8 cellular contexts compared by ENCODE assay signal in genomic region chr2:226835796-226836547, GRCh38. TPM values are rescaled to one million over a fixed set of nuclear protein-coding genes. Genes with fewer than 3 reads are reported as not detected.
A peak's percentile ranks its signal among the peaks of the same experiment; 100 is the strongest.
DNase-seq lines count a peak whose midpoint lies in the region; ATAC-seq and TF ChIP-seq lines count a peak whose summit lies in the region.

Gene RHBDD1 (plus strand): TSS chr2:226836054. CDS start chr2:226864694, 28,640 bp downstream.

- H3K4me3 Mint-ChIP-seq in T-cell (peak within 1 kb of the TSS; percentile 86 to 99 (median 96)), type B pancreatic cell (peak within 1 kb of the TSS; percentile 97)

- peak within 1 kb of the TSS; percentile 97 for H3K4me3 ChIP-seq in GM12864 (ENCODE audit: low read depth, low read length)

- TF ChIP-seq CTCF in GM12864 (IDR thresholded peaks at IDR 0.05; ENCODE audit: low read depth, low read length, missing control alignments) = no peak
- no peak for TF ChIP-seq CTCF in type B pancreatic cell (conservative IDR thresholded peaks at IDR 0.05)

- H3K27ac Mint-ChIP-seq in T-cell (peak within 1 kb of the TSS; percentile 99 to 100), type B pancreatic cell (peak within 1 kb of the TSS; percentile 98)

- DNase-seq in GM12864 (ENCODE audit: low read depth) = peak; percentile 94
- peak; percentile 75 for DNase-seq in NCI-H128 (lab: John Stamatoyannopoulos, UW; ENCODE audit: unreplicated experiment)
- DNase-seq in T-cell = peak; percentile 90 to 95 (median 93)
- DNase-seq in cardiac septum (ENCODE audit: low spot score) = peak; percentile 96
- DNase-seq in pons (ENCODE audit: low spot score) = peak; percentile 92
- peak; percentile 95 for DNase-seq in type B pancreatic cell (ENCODE audit: extremely low spot score, unreplicated experiment)

- POLR2A ChIA-PET in T-cell (lab: Charles Lee) = interaction anchor here (0.5 to 1.5 kb wide), 7 partner anchors 33 to 1909 kb away, joined by 3 to 5 read pairs (median 3); no protein-coding TSS in a partner anchor

- CTCF ChIA-PET in T-cell (lab: Charles Lee) = interaction anchor here (0.9 to 3.3 kb wide), 3 partner anchors 33 to 1171 kb away, joined by 4 to 33 read pairs (median 4); no protein-coding TSS in a partner anchor

- H3K27me3 Mint-ChIP-seq in T-cell (no peaks in the 10 kb centered on the region), type B pancreatic cell (no peaks in the 10 kb centered on the region)

- intact Hi-C loops in cardiac septum (cut with DNase I) = no loop called here

- ATAC-seq in HG02678 (IDR thresholded peaks at IDR 0.05; ENCODE audit: unreplicated experiment) = peak; percentile 82
- peak; percentile 86 to 90 (median 87) for ATAC-seq in T-cell (replicated peaks in 1 of 4)

- H3K9me3 Mint-ChIP-seq in T-cell (peaks cover 0 to 2% (median 0%) of the 10 kb centered on the region in 3 donors), type B pancreatic cell (no peaks in the 10 kb centered on the region)

- peaks cover 16% of the 10 kb centered on the region for H3K36me3 Mint-ChIP-seq in T-cell
- peaks cover 10% of the 10 kb centered on the region for H3K36me3 Mint-ChIP-seq in type B pancreatic cell

- peak within 1 kb of the TSS; percentile 100 for H3K27ac ChIP-seq in adipose tissue (ENCODE audit: low read depth, low read length)

- 0 to 1% (median 1%) methylated on average over 75 of the region's 75 CpGs for WGBS in adipose tissue, 3 donors

- H3K4me1 Mint-ChIP-seq in T-cell (peaks cover 57 to 64% (median 63%) of the 10 kb centered on the region in 3 donors), type B pancreatic cell (ENCODE audit: unreplicated experiment) (peaks cover 28% of the 10 kb centered on the region)

RNA-seq across cellular contexts. Expression of gene RHBDD1, which starts in this region (rescaled TPM):
- 10 to 100 TPM; 41.0 to 53.2 (median 47.8) TPM for total RNA-seq in T-cell
- 1 to 10 TPM; 5.4 to 8.3 (median 6.0) TPM for polyA plus RNA-seq in adipose tissue
- total RNA-seq in cardiac septum = 40.6 TPM
- total RNA-seq in type B pancreatic cell (ENCODE audit: low replicate concordance) = 32.0 and 34.9 TPM in 2 replicates

Comparison
In these comparisons a context has a peak if more than half of its experiments do, and no peak if none do; other contexts are left out.
1. Peak in every context shown above with its lines: DNase-seq, ATAC-seq, H3K4me3 ChIP-seq and H3K27ac ChIP-seq.